ENCODE assay signal across 8 cellular contexts in the genomic region with DNA sequence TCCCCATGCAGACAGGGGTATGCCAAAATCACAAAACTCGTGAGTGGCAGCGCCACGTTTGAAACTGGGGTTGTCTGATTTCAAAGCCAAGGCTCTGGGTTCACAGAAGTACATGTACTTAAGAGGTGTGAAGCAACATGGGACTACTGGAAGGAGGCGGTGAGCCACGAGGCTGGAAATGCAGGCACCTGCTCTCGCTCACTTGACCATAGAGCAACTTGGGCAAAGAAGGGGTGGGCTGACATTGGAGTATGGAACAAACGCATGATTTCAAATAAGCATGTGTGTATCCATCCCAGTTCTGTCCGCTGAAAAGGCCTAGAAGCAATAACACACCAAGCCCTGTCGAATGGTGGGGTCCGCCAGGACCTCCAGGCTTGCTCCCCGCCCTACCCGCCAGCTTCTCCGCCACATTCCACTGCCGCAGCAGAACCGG. TPM values are rescaled to one million over a fixed set of nuclear protein-coding genes. Genes with fewer than 3 reads are reported as not detected.
DNase-seq lines count a peak whose midpoint lies in the region; ATAC-seq and TF ChIP-seq lines count a peak whose summit lies in the region.

No MANE protein-coding gene starts in this region.

- peaks cover 23% of the 10 kb centered on the region for H3K4me1 ChIP-seq in ACC112 (ENCODE audit: control insufficient read depth, insufficient read depth, low read length, unreplicated experiment)
- H3K4me1 ChIP-seq in upper lobe of right lung = peaks cover 34% of the 10 kb centered on the region

- H3K4me3 ChIP-seq in ACC112 (ENCODE audit: low read depth, low read length) = peak overlapping the region; percentile 96
- peak overlapping the region; percentile 82 for H3K4me3 ChIP-seq in coronary artery
- peak overlapping the region; percentile 87 for H3K4me3 ChIP-seq in upper lobe of right lung

- H2AFZ ChIP-seq in ACC112 (ENCODE audit: low read length, unreplicated experiment) = peak overlapping the region; percentile 96

- H3K27me3 ChIP-seq in ACC112 (ENCODE audit: insufficient read depth, low read length) = no peaks in the 10 kb centered on the region
- H3K27me3 ChIP-seq in upper lobe of right lung = no peaks in the 10 kb centered on the region

- peak; percentile 52 for DNase-seq in OCI-M1 (lab: John Stamatoyannopoulos, UW)
- DNase-seq in coronary artery (ENCODE audit: low spot score) = peak; percentile 71
- DNase-seq in memory B cell (ENCODE audit: low spot score in 2 of 2) = no peak
- DNase-seq in upper lobe of right lung = peak; percentile 75
- DNase-seq in NCI-H1092 treated with DMSO at 0.1 percent for 48 hours (lab: John Stamatoyannopoulos, UW) = no peak

- no peaks in the 10 kb centered on the region for H3K36me3 ChIP-seq in ACC112 (ENCODE audit: insufficient read depth, low read length)
- H3K36me3 ChIP-seq in upper lobe of right lung = no peaks in the 10 kb centered on the region

- no peaks in the 10 kb centered on the region for H3K27me3 Mint-ChIP-seq in memory B cell

- no peaks in the 10 kb centered on the region for H3K9me3 ChIP-seq in upper lobe of right lung

- H3K27ac ChIP-seq in ACC112 (ENCODE audit: low read depth, low read length) = no peak overlapping the region
- H3K27ac ChIP-seq in coronary artery = peak overlapping the region; percentile 96 to 99
- H3K27ac ChIP-seq in upper lobe of right lung = peak overlapping the region; percentile 97

- peak overlapping the region; percentile 95 for H3K27ac Mint-ChIP-seq in memory B cell

- intact Hi-C loops in upper lobe of right lung (cut with DNase I) = no loop called here

- H3K9me3 Mint-ChIP-seq in memory B cell = no peaks in the 10 kb centered on the region

- ATAC-seq in GM18505 (IDR thresholded peaks at IDR 0.05; ENCODE audit: unreplicated experiment) = peak; percentile 26
- peak; percentile 8 for ATAC-seq in HG02938 (IDR thresholded peaks at IDR 0.05; ENCODE audit: unreplicated experiment)
- peak; percentile 6 for ATAC-seq in memory B cell (ENCODE audit: low read depth)
- ATAC-seq in upper lobe of right lung = peak; percentile 39

- H3K4me3 Mint-ChIP-seq in memory B cell = peak overlapping the region; percentile 96

- peaks cover 57% of the 10 kb centered on the region for H3K79me2 ChIP-seq in ACC112 (ENCODE audit: control insufficient read depth, insufficient read depth, low read length, unreplicated experiment)

- TF ChIP-seq CTCF in coronary artery (IDR thresholded peaks at IDR 0.05) (no peak), upper lobe of right lung (IDR thresholded peaks at IDR 0.05) (no peak)

- no peak for TF ChIP-seq POLR2A in GM18505 (IDR thresholded peaks at IDR 0.05; ENCODE audit: borderline replicate concordance, extremely low read depth, insufficient read depth, insufficient read length)

- H3K36me3 Mint-ChIP-seq in memory B cell = peaks cover 4% of the 10 kb centered on the region

- peaks cover 15% of the 10 kb centered on the region for H3K4me1 Mint-ChIP-seq in memory B cell

RNA-seq across cellular contexts. Expression of gene ACTR2, which starts 0.6 kb away (rescaled TPM):
- 236 TPM for total RNA-seq in upper lobe of right lung

Comparison
In these comparisons a context has a peak if more than half of its experiments do, and no peak if none do; other contexts are left out.
1. DNase-seq: peak in OCI-M1 (single experiment), coronary artery (single experiment) and upper lobe of right lung (single experiment); none in memory B cell (0 of 2) and NCI-H1092 treated with DMSO at 0.1 percent for 48 hours (single experiment).
2. Peak in every context shown above with its lines, with median percentiles within 50 percentile points of each other: H3K4me3 ChIP-seq and ATAC-seq.